In genomic region chr12:6563448-6564050, GRCh38 we compare ENCODE assay signal across 8 cellular contexts. TPM values are rescaled to one million over a fixed set of nuclear protein-coding genes. Genes with fewer than 3 reads are reported as not detected.
A peak's percentile ranks its signal among the peaks of the same experiment; 100 is the strongest.
DNase-seq lines count a peak whose midpoint lies in the region; ATAC-seq, FAIRE-seq and TF ChIP-seq lines count a peak whose summit lies in the region.

No MANE protein-coding gene starts in this region.

- no peaks in the 10 kb centered on the region for H3K27me3 Mint-ChIP-seq in T-helper 17 cell

- no peak for TF ChIP-seq POLR2A in adrenal gland (IDR thresholded peaks at IDR 0.05)

- DNase-seq in CMK (ENCODE audit: low read depth) (peak; percentile 39), HTR-8/SVneo (ENCODE audit: insufficient read length, low spot score) (peak; percentile 74), T-helper 17 cell (peak; percentile 43 to 60 (median 51)), adrenal gland (peak in 4 of 7 donors; percentile 57 to 78 (median 70)), islet precursor cell (peak; percentile 80), NCI-H187 (lab: John Stamatoyannopoulos, UW) (no peak)
- DNase-seq in stimulated activated CD4-positive, alpha-beta T cell treated with anti-CD3 and anti-CD28 coated beads, TNF-alpha, amount 100 ng/mL, for 4 hours (ENCODE audit: low read depth in 3 of 3): peak in 2 of 3 experiments; percentile 44 to 51

- H3K9me3 ChIP-seq in T-helper 17 cell (ENCODE audit: control insufficient read depth, low read length, poor library complexity, severe bottlenecking) (no peaks in the 10 kb centered on the region), adrenal gland (replicated peaks in 1 of 3) (no peaks in the 10 kb centered on the region)

- TF ChIP-seq CTCF in adrenal gland (IDR thresholded peaks at IDR 0.05): peak; percentile 24 to 72 (median 57)

- peaks cover 24% of the 10 kb centered on the region for H3K4me1 Mint-ChIP-seq in T-helper 17 cell

- H3K27ac Mint-ChIP-seq in T-helper 17 cell: peak overlapping the region; percentile 88

- H3K27me3 ChIP-seq in adrenal gland: no peaks in the 10 kb centered on the region

- intact Hi-C loops in adrenal gland (cut with DNase I): loop anchor here in 1 of 2 donors (5.0 kb wide), 1 partner anchor 39 kb away; no protein-coding TSS in a partner anchor

- 65 to 73% (median 70%) methylated on average over 8 of the region's 8 CpGs for WGBS in adrenal gland, 4 donors

- ATAC-seq in T-helper 17 cell (peak; percentile 26), GM21447 (IDR thresholded peaks at IDR 0.05; ENCODE audit: unreplicated experiment) (no peak)

- H3K4me3 Mint-ChIP-seq in T-helper 17 cell: no peak overlapping the region

- H3K4me3 ChIP-seq in adrenal gland: no peak overlapping the region

- H3K4me1 ChIP-seq in adrenal gland (replicated peaks in 1 of 2): peaks cover 3 to 11% of the 10 kb centered on the region in 2 donors

- H3K36me3 Mint-ChIP-seq in T-helper 17 cell (ENCODE audit: low read depth): peaks cover 14% of the 10 kb centered on the region

- peak; percentile 66 for FAIRE-seq in HTR-8/SVneo (lab: Jason Lieb, UNC)

- peaks cover 0 to 82% of the 10 kb centered on the region in 2 donors for H3K36me3 ChIP-seq in adrenal gland (replicated peaks in 1 of 2)

- no peak overlapping the region for H3K27ac ChIP-seq in adrenal gland

RNA-seq across cellular contexts. Expression of gene NOP2, which starts 4.5 kb away (rescaled TPM):
- total RNA-seq in T-helper 17 cell (100 to 1,000 TPM in 1 of 2 donors, 10 to 100 TPM in 1; 90.0 to 122 TPM), adrenal gland (10 to 100 TPM in 7 of 8 donors, 1 to 10 TPM in 1; 7.7 to 34.7 (median 25.1) TPM)
- polyA plus RNA-seq in adrenal gland: 10 to 100 TPM; 43.2 to 95.5 (median 63.8) TPM

RNA-seq across cellular contexts. Expression of gene IFFO1, which starts 7.7 kb away (rescaled TPM):
- total RNA-seq in T-helper 17 cell (10 to 100 TPM; 29.3 to 37.3 TPM), adrenal gland (10 to 100 TPM; 13.5 to 36.3 (median 28.5) TPM)
- polyA plus RNA-seq in adrenal gland: 10 to 100 TPM in 2 of 3 donors, 1 to 10 TPM in 1; 8.7 to 91.0 (median 79.2) TPM

RNA-seq across cellular contexts. Expression of gene GAPDH, which starts 29.2 kb away (rescaled TPM):
- 100 to 1,000 TPM; 640 to 695 TPM for total RNA-seq in T-helper 17 cell
- 1,000 to 10,000 TPM; 1,734 to 3,209 (median 2,207) TPM for total RNA-seq in adrenal gland
- polyA plus RNA-seq in adrenal gland: 1,000 to 10,000 TPM; 1,816 to 4,338 (median 3,953) TPM

RNA-seq across cellular contexts. Expression of gene CHD4, which starts 43.6 kb away (rescaled TPM):
- total RNA-seq in T-helper 17 cell (100 to 1,000 TPM; 461 to 574 TPM), adrenal gland (100 to 1,000 TPM; 216 to 307 (median 248) TPM)
- 100 to 1,000 TPM; 152 to 505 (median 284) TPM for polyA plus RNA-seq in adrenal gland

Comparison
In these comparisons a context has a peak if more than half of its experiments do, and no peak if none do; other contexts are left out.
1. DNase-seq: peak in CMK (single experiment), HTR-8/SVneo (single experiment), T-helper 17 cell (3 of 3), adrenal gland (4 of 7), islet precursor cell (single experiment) and stimulated activated CD4-positive, alpha-beta T cell treated with anti-CD3 and anti-CD28 coated beads, TNF-alpha, amount 100 ng/mL, for 4 hours (2 of 3); none in NCI-H187 (0 of 2).